27 cellular contexts compared by ENCODE assay signal in the genomic region with DNA sequence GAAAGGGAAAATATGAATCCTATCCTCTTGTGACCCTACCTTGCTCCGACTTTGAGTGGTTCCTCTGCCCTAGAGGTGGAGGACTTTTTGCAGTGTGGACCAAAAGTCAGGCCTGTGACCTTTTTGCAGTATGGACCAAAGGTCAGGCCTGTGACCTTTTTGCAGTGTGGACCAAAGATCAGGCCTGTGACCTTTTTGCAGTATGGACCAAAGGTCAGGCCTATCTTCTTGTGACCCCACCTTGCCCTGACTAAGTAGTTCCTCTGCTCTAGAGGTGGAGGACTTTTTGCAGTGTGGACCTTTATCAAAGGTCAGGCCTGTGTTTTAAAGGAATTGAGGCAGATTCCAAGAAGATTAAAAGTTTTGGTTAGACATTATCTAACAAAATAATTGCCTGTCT. TPM values are rescaled to one million over a fixed set of nuclear protein-coding genes. Genes with fewer than 3 reads are reported as not detected.
DNase-seq lines count a peak whose midpoint lies in the region; ATAC-seq, FAIRE-seq and TF ChIP-seq lines count a peak whose summit lies in the region.
"Had no signal": no experiment of that assay in that cellular context is flagged by ENCODE, and none has a peak within 500 bp of the region (broad histone marks: within the 10 kb centered on the region; RNA-seq: fewer than 3 reads in every experiment).

No MANE protein-coding gene starts in this region.

- DNase-seq in activated naive CD8-positive, alpha-beta T cell treated with anti-CD3 and anti-CD28 coated beads for 36 hours, result no peak
- DNase-seq in K562 (ENCODE audit: extremely low read depth in 1 of 4, low spot score in 3 of 4), result no peak
- no peak for DNase-seq in HepG2 (ENCODE audit: low spot score)
- DNase-seq in neural progenitor cell (ENCODE audit: low spot score), result no peak
- no peak for DNase-seq in immature natural killer cell
- no peak for DNase-seq in CD8-positive, alpha-beta T cell
- DNase-seq: 8988T; ACHN; AML-193; BE2C; Calu3; CD4-positive, alpha-beta T cell; COR-L47; DMS53; DMS79 treated with DMSO at 0.1 percent for 48 hours; GF-D8; GOT3; HFFc6 had no signal

- H2AFZ ChIP-seq in K562 (ENCODE audit: low read depth, low read length) (no peak overlapping the region), HepG2 (ENCODE audit: low read length) (no peak overlapping the region), neural progenitor cell (replicated peaks) (no peak overlapping the region)

- H3K79me2 ChIP-seq in K562 (ENCODE audit: control insufficient read depth, insufficient read depth, low read length), result peaks cover 16% of the 10 kb centered on the region; the same call in 1 of the 3 replicates
- H3K79me2 ChIP-seq in HepG2 (ENCODE audit: insufficient read depth, low read length), result peaks cover 59% of the 10 kb centered on the region
- peaks cover 32% of the 10 kb centered on the region for H3K79me2 ChIP-seq in neural progenitor cell (ENCODE audit: low read depth)

- H3K9me3 ChIP-seq in K562 (replicated peaks; ENCODE audit: control insufficient read depth, insufficient read depth, low read depth, low read length), result no peaks in the 10 kb centered on the region
- no peaks in the 10 kb centered on the region for H3K9me3 ChIP-seq in HepG2 (ENCODE audit: low read length)
- no peaks in the 10 kb centered on the region for H3K9me3 ChIP-seq in neural progenitor cell (ENCODE audit: low read depth)
- H3K9me3 ChIP-seq in CD8-positive, alpha-beta T cell (ENCODE audit: low read length), result no peaks in the 10 kb centered on the region
- H3K9me3 ChIP-seq: A549, BE2C, HAP-1 had no signal

- TF ChIP-seq CTCF in K562 (IDR thresholded peaks at IDR 0.05 in 2 of 3, conservative IDR thresholded peaks at IDR 0.05 in 1 of 3; ENCODE audit: insufficient read depth in 2 of 3, low read depth in 1 of 3, low read length in 3 of 3) (no peak), HepG2 (CRISPR knock-in tag; IDR thresholded peaks at IDR 0.05) (no peak), neural progenitor cell (IDR thresholded peaks at IDR 0.05) (no peak)
- no peak for TF ChIP-seq CTCF in CD8-positive, alpha-beta T cell (IDR thresholded peaks at IDR 0.05)

- no peaks in the 10 kb centered on the region for H3K9me1 ChIP-seq in K562 (ENCODE audit: control insufficient read depth, insufficient read depth, low read length)

- H3K4me2 ChIP-seq in K562 (ENCODE audit: insufficient read depth, low read length) (no peak overlapping the region), HepG2 (ENCODE audit: low read depth, low read length) (no peak overlapping the region), neural progenitor cell (no peak overlapping the region)
- H3K4me2 ChIP-seq: A549; BLaER1 treated with 17β-estradiol and CSF1 and Interleukin-3, amounts not matched to agents 10 nM and 100 nM had no signal

- in situ Hi-C loops in K562 (cut with MboI) (no loop called here), HepG2 (cut with HindIII; ENCODE audit: extremely low pct_ligation_motif_present, low pct_unique_long_range_greater_than_20kb) (no loop called here)

- peak; percentile 16; the same call in 1 of the 3 replicates for ATAC-seq in K562
- ATAC-seq in HepG2, result no peak
- peak; percentile 51 for ATAC-seq in stimulated activated memory B cell treated with anti-CD40 and anti-IgM and Interleukin-4, amounts not matched to agents 10 μg/mL and 1 μg/mL and 100 μg/mL, for 72 hours
- ATAC-seq in CD8-positive, alpha-beta T cell, result no peak
- ATAC-seq: A549 had no signal

- H3K4me1 ChIP-seq in K562 (replicated peaks in 1 of 2; ENCODE audit: control insufficient read depth in 2 of 2, insufficient read depth in 2 of 2, low read length in 2 of 2) (peaks cover 0 to 2% of the 10 kb centered on the region in 2 experiments; a peak in 2 of 5 replicates), HepG2 (ENCODE audit: insufficient read depth, low read length) (peaks cover 26% of the 10 kb centered on the region), neural progenitor cell (peaks cover 10% of the 10 kb centered on the region)
- no peaks in the 10 kb centered on the region for H3K4me1 ChIP-seq in CD8-positive, alpha-beta T cell (ENCODE audit: insufficient read depth, low read length)
- H3K4me1 ChIP-seq: BE2C had no signal

- H3K4me1 Mint-ChIP-seq in activated naive CD8-positive, alpha-beta T cell treated with anti-CD3 and anti-CD28 coated beads for 36 hours, result peaks cover 21% of the 10 kb centered on the region
- peaks cover 41% of the 10 kb centered on the region for H3K4me1 Mint-ChIP-seq in stimulated activated memory B cell treated with anti-CD40 and anti-IgM and Interleukin-4, amounts not matched to agents 10 μg/mL and 1 μg/mL and 100 μg/mL, for 72 hours
- H3K4me1 Mint-ChIP-seq in neural progenitor cell (peaks cover 4% of the 10 kb centered on the region), immature natural killer cell (peaks cover 16 to 49% of the 10 kb centered on the region in 2 donors)
- peaks cover 31% of the 10 kb centered on the region for H3K4me1 Mint-ChIP-seq in CD8-positive, alpha-beta T cell (ENCODE audit: low read depth)

- H3K27me3 ChIP-seq in K562 (ENCODE audit: control insufficient read depth in 2 of 2, insufficient read depth in 2 of 2, low read length in 2 of 2) (no peaks in the 10 kb centered on the region), HepG2 (ENCODE audit: control insufficient read depth in 1 of 2, insufficient read depth in 2 of 2, low read length in 2 of 2) (no peaks in the 10 kb centered on the region), neural progenitor cell (no peaks in the 10 kb centered on the region)
- H3K27me3 ChIP-seq in CD8-positive, alpha-beta T cell (ENCODE audit: insufficient read depth, low read length), result no peaks in the 10 kb centered on the region
- H3K27me3 ChIP-seq: BE2C; BLaER1 treated with 17β-estradiol and CSF1 and Interleukin-3, amounts not matched to agents 10 nM and 100 nM had no signal

- POLR2A ChIA-PET in K562 (lab: Yijun Ruan, JAX), result no interaction called here
- POLR2A ChIA-PET in HepG2 (lab: Yijun Ruan, JAX), result no interaction called here
- POLR2A ChIA-PET in CD8-positive, alpha-beta T cell (lab: Charles Lee), result no interaction called here

- CTCF ChIA-PET in K562 (lab: Yijun Ruan, JAX; ENCODE audit: low intra/inter-chr PET ratio), result no interaction called here
- CTCF ChIA-PET in HepG2 (lab: Yijun Ruan, JAX; ENCODE audit: low intra/inter-chr PET ratio, low total read pairs), result no interaction called here
- CTCF ChIA-PET in CD8-positive, alpha-beta T cell (lab: Charles Lee), result no interaction called here

- H3K9me3 Mint-ChIP-seq in activated naive CD8-positive, alpha-beta T cell treated with anti-CD3 and anti-CD28 coated beads for 36 hours, result no peaks in the 10 kb centered on the region
- no peaks in the 10 kb centered on the region for H3K9me3 Mint-ChIP-seq in stimulated activated memory B cell treated with anti-CD40 and anti-IgM and Interleukin-4, amounts not matched to agents 10 μg/mL and 1 μg/mL and 100 μg/mL, for 72 hours
- H3K9me3 Mint-ChIP-seq in neural progenitor cell (peaks cover 26% of the 10 kb centered on the region), immature natural killer cell (no peaks in the 10 kb centered on the region)
- H3K9me3 Mint-ChIP-seq in CD8-positive, alpha-beta T cell, result no peaks in the 10 kb centered on the region
- H3K9me3 Mint-ChIP-seq: CD4-positive, alpha-beta T cell; HFFc6 had no signal

- no peak overlapping the region for H3K9ac ChIP-seq in K562 (ENCODE audit: insufficient read depth in 1 of 2, low read depth in 2 of 2, low read length in 2 of 2)
- H3K9ac ChIP-seq in HepG2 (ENCODE audit: insufficient read depth, low read depth, low read length), result no peak overlapping the region
- no peak overlapping the region for H3K9ac ChIP-seq in neural progenitor cell
- H3K9ac ChIP-seq: BLaER1 treated with 17β-estradiol and CSF1 and Interleukin-3, amounts not matched to agents 10 nM and 100 nM had no signal

- peaks cover 27% of the 10 kb centered on the region for H3K36me3 Mint-ChIP-seq in activated naive CD8-positive, alpha-beta T cell treated with anti-CD3 and anti-CD28 coated beads for 36 hours
- peaks cover 25% of the 10 kb centered on the region for H3K36me3 Mint-ChIP-seq in stimulated activated memory B cell treated with anti-CD40 and anti-IgM and Interleukin-4, amounts not matched to agents 10 μg/mL and 1 μg/mL and 100 μg/mL, for 72 hours
- peaks cover 28% of the 10 kb centered on the region for H3K36me3 Mint-ChIP-seq in neural progenitor cell
- peaks cover 0 to 10% (median 6%) of the 10 kb centered on the region in 3 donors for H3K36me3 Mint-ChIP-seq in immature natural killer cell
- peaks cover 13% of the 10 kb centered on the region for H3K36me3 Mint-ChIP-seq in CD8-positive, alpha-beta T cell

- H3K4me3 ChIP-seq in K562 (no peak overlapping the region), HepG2 (replicated peaks in 1 of 3; ENCODE audit: insufficient read depth in 1 of 3, low read depth in 2 of 3, low read length in 3 of 3) (no peak overlapping the region), neural progenitor cell (no peak overlapping the region)
- no peak overlapping the region for H3K4me3 ChIP-seq in CD8-positive, alpha-beta T cell (ENCODE audit: low read depth, low read length)
- H3K4me3 ChIP-seq: A549; BLaER1 treated with 17β-estradiol and CSF1 and Interleukin-3, amounts not matched to agents 10 nM and 100 nM; HAP-1 had no signal

- no peaks in the 10 kb centered on the region for H3F3A ChIP-seq in neural progenitor cell (ENCODE audit: low read depth)

- no peaks in the 10 kb centered on the region for H3K27me3 Mint-ChIP-seq in activated naive CD8-positive, alpha-beta T cell treated with anti-CD3 and anti-CD28 coated beads for 36 hours
- H3K27me3 Mint-ChIP-seq in stimulated activated memory B cell treated with anti-CD40 and anti-IgM and Interleukin-4, amounts not matched to agents 10 μg/mL and 1 μg/mL and 100 μg/mL, for 72 hours, result no peaks in the 10 kb centered on the region
- H3K27me3 Mint-ChIP-seq in neural progenitor cell (ENCODE audit: insufficient read depth, low read depth) (peaks cover 3% of the 10 kb centered on the region), immature natural killer cell (ENCODE audit: low read depth in 3 of 3) (peaks cover 0 to 1% (median 0%) of the 10 kb centered on the region in 3 donors)
- H3K27me3 Mint-ChIP-seq in CD8-positive, alpha-beta T cell (ENCODE audit: low read depth), result no peaks in the 10 kb centered on the region
- H3K27me3 Mint-ChIP-seq: CD4-positive, alpha-beta T cell had no signal

- H4K20me1 ChIP-seq in K562 (replicated peaks; ENCODE audit: control insufficient read depth, insufficient read depth, low read length) (peaks cover 4% of the 10 kb centered on the region; the same call in 1 of the 2 replicates), HepG2 (ENCODE audit: insufficient read depth, low read length) (no peaks in the 10 kb centered on the region), neural progenitor cell (ENCODE audit: low read depth) (no peaks in the 10 kb centered on the region)

- intact Hi-C loops in K562 (cut with micrococcal nuclease) (no loop called here), HepG2 (cut with micrococcal nuclease; ENCODE audit: unreplicated experiment) (no loop called here)
- intact Hi-C loops in CD8-positive, alpha-beta T cell (cut with DNase I, micrococcal nuclease), result no loop called here

- WGBS in K562 (ENCODE audit: insufficient coverage, low coverage, missing lambda C conversion rate), result 50% methylated on average over 1 of the region's 1 CpG
- 72% methylated on average over 1 of the region's 1 CpG for WGBS in HepG2 (ENCODE audit: low lambda C conversion rate)

- 0 out of 3 replicates have a peak, but pooled peaks cover 2% of the 10 kb centered on the region for H3K36me3 ChIP-seq in K562 (ENCODE audit: control insufficient read depth, insufficient read depth, low read length)
- no peaks in the 10 kb centered on the region; a peak in 1 of 5 replicates for H3K36me3 ChIP-seq in HepG2 (replicated peaks in 1 of 2; ENCODE audit: control insufficient read depth in 1 of 2, insufficient read depth in 2 of 2, low read length in 2 of 2)
- no peaks in the 10 kb centered on the region for H3K36me3 ChIP-seq in neural progenitor cell
- H3K36me3 ChIP-seq in CD8-positive, alpha-beta T cell (ENCODE audit: insufficient read depth, low read length), result no peaks in the 10 kb centered on the region
- H3K36me3 ChIP-seq: BE2C had no signal

- TF ChIP-seq EP300 in K562 (IDR thresholded peaks at IDR 0.05; ENCODE audit: low read length) (no peak), HepG2 (IDR thresholded peaks at IDR 0.05; ENCODE audit: low read depth in 2 of 2, low read length in 2 of 2) (no peak), HepG2 (CRISPR knock-in tag; IDR thresholded peaks at IDR 0.05; ENCODE audit: borderline replicate concordance) (no peak)

- no peak overlapping the region for H3K4me3 Mint-ChIP-seq in activated naive CD8-positive, alpha-beta T cell treated with anti-CD3 and anti-CD28 coated beads for 36 hours
- no peak overlapping the region for H3K4me3 Mint-ChIP-seq in stimulated activated memory B cell treated with anti-CD40 and anti-IgM and Interleukin-4, amounts not matched to agents 10 μg/mL and 1 μg/mL and 100 μg/mL, for 72 hours
- H3K4me3 Mint-ChIP-seq in neural progenitor cell (no peak overlapping the region), immature natural killer cell (no peak overlapping the region)
- H3K4me3 Mint-ChIP-seq in CD8-positive, alpha-beta T cell, result no peak overlapping the region
- H3K4me3 Mint-ChIP-seq: CD14-positive monocyte; CD4-positive, alpha-beta T cell; HFFc6 had no signal

- TF ChIP-seq POLR2A in K562 (conservative IDR thresholded peaks at IDR 0.05), result no peak
- TF ChIP-seq POLR2A in HepG2 (IDR thresholded peaks at IDR 0.05; ENCODE audit: insufficient read depth in 1 of 2, low read depth in 2 of 2, low read length in 2 of 2), result no peak

- no peak for FAIRE-seq in K562 (lab: Jason Lieb, UNC)
- no peak for FAIRE-seq in HepG2 (lab: Jason Lieb, UNC)
- FAIRE-seq: A549, GM12891, GM18507, H54 had no signal

- peak overlapping the region; percentile 36 for H3K27ac Mint-ChIP-seq in activated naive CD8-positive, alpha-beta T cell treated with anti-CD3 and anti-CD28 coated beads for 36 hours
- H3K27ac Mint-ChIP-seq in stimulated activated memory B cell treated with anti-CD40 and anti-IgM and Interleukin-4, amounts not matched to agents 10 μg/mL and 1 μg/mL and 100 μg/mL, for 72 hours, result no peak overlapping the region
- H3K27ac Mint-ChIP-seq in neural progenitor cell (no peak overlapping the region), immature natural killer cell (no peak overlapping the region)
- no peak overlapping the region for H3K27ac Mint-ChIP-seq in CD8-positive, alpha-beta T cell
- H3K27ac Mint-ChIP-seq: CD4-positive, alpha-beta T cell; HFFc6 had no signal

- no peak for TF ChIP-seq RAD21 in K562 (CRISPR knock-in tag; conservative IDR thresholded peaks at IDR 0.05 in 1 of 2, IDR thresholded peaks at IDR 0.05 in 1 of 2)
- no peak for TF ChIP-seq RAD21 in HepG2 (CRISPR knock-in tag; IDR thresholded peaks at IDR 0.05)

- H3K27ac ChIP-seq in K562 (ENCODE audit: extremely low read depth, low read depth, low read length) (no peak overlapping the region), HepG2 (ENCODE audit: extremely low read length, insufficient read depth, low read length) (no peak overlapping the region), neural progenitor cell (no peak overlapping the region)
- no peak overlapping the region for H3K27ac ChIP-seq in CD8-positive, alpha-beta T cell (ENCODE audit: low read depth, low read length)
- H3K27ac ChIP-seq: A549; BLaER1 treated with 17β-estradiol and CSF1 and Interleukin-3, amounts not matched to agents 10 nM and 100 nM had no signal

- BruUV-seq in K562 (replicated peaks; lab: Mats Ljungman, UMichigan) (no TSS peak), HepG2 (replicated peaks; lab: Mats Ljungman, UMichigan) (no TSS peak)

RNA-seq across cellular contexts. Expression of a gene that starts 10.9 kb away (rescaled TPM):
- total RNA-seq in activated naive CD8-positive, alpha-beta T cell treated with anti-CD3 and anti-CD28 coated beads for 36 hours, result not detected
- not detected in 2 replicates for total RNA-seq in K562 (2011; cell fraction: chromatin; rRNA removed; ENCODE audit: low replicate concordance)
- not detected in 2 replicates for total RNA-seq in K562 (2011; cell fraction: nucleolus; rRNA removed)
- total RNA-seq in K562 (2011; cell fraction: nucleoplasm; rRNA removed), result 0.15 TPM in 1 of 2 replicates, not detected in the other
- 0.05 and 0.16 TPM in 2 replicates for total RNA-seq in K562 (2014; rRNA removed)
- total RNA-seq in K562 (2014; rRNA removed; fragmentation: Illumina TruSeq; extraction: Trizol), result 0.06 TPM in 1 of 2 replicates, not detected in the other
- total RNA-seq in K562 (2015; rRNA removed; fragmentation: Illumina TruSeq; extraction: Trizol), result 0.08 and 0.14 TPM in 2 replicates
- 0.04 and 0.09 TPM in 2 replicates for total RNA-seq in K562 (2021)
- polyA plus RNA-seq in K562 (2011; rRNA removed), result not detected in 2 replicates
- polyA plus RNA-seq in K562 (2011; cell fraction: cytosol; rRNA removed), result not detected in 2 replicates
- not detected in 2 replicates for polyA plus RNA-seq in K562 (2011; cell fraction: nucleus; rRNA removed)
- 0.34 and 1.7 TPM in 2 replicates for polyA plus RNA-seq in K562 (2012)
- 0.04 and 0.10 TPM in 2 replicates for polyA plus RNA-seq in K562 (2014; fragmentation: Illumina TruSeq; extraction: Trizol)
- under 1 TPM; 0.07 to 0.10 TPM for polyA plus RNA-seq in K562 (2014; fragmentation: Nextera tagmentation; extraction: Ambion mirVana)
- 0.05 TPM in 2 replicates for polyA plus RNA-seq in K562 (2014; rRNA removed)
- polyA minus RNA-seq in K562 (2011; rRNA and poly(A)+ RNA removed), result not detected in 2 replicates
- not detected in 2 replicates for polyA minus RNA-seq in K562 (2011; cell fraction: cytosol; rRNA and poly(A)+ RNA removed)
- not detected in 2 replicates for polyA minus RNA-seq in K562 (2011; cell fraction: nucleus; rRNA and poly(A)+ RNA removed)
- not detected in 2 replicates for total RNA-seq in HepG2 (2016; rRNA removed; fragmentation: Illumina TruSeq; extraction: Trizol)
- not detected in 2 replicates for total RNA-seq in HepG2 (2016; cell fraction: cytosol; rRNA removed; fragmentation: Illumina TruSeq; extraction: Trizol; ENCODE audit: low read depth)
- total RNA-seq in HepG2 (2016; cell fraction: insoluble cytoplasmic fraction; rRNA removed; fragmentation: Illumina TruSeq; extraction: Trizol), result not detected in 2 replicates
- total RNA-seq in HepG2 (2016; cell fraction: membrane; rRNA removed; fragmentation: Illumina TruSeq; extraction: Trizol), result not detected in 2 replicates
- not detected in 2 replicates for total RNA-seq in HepG2 (2016; cell fraction: nucleus; rRNA removed; fragmentation: Illumina TruSeq; extraction: Trizol)
- not detected in 2 replicates for polyA plus RNA-seq in HepG2 (2011; rRNA removed)
- polyA plus RNA-seq in HepG2 (2011; cell fraction: cytosol; rRNA removed), result not detected in 2 replicates
- not detected in 2 replicates for polyA plus RNA-seq in HepG2 (2011; cell fraction: nucleus; rRNA removed)
- polyA plus RNA-seq in HepG2 (2012), result 0.07 TPM in 1 of 2 replicates, not detected in the other
- not detected in 2 replicates for polyA plus RNA-seq in HepG2 (2016; cell fraction: cytosol; fragmentation: Illumina TruSeq; extraction: Trizol; ENCODE audit: low read depth)
- not detected in 2 replicates for polyA plus RNA-seq in HepG2 (2016; cell fraction: insoluble cytoplasmic fraction; fragmentation: Illumina TruSeq; extraction: Trizol; ENCODE audit: low read depth)
- not detected in 2 replicates for polyA plus RNA-seq in HepG2 (2016; cell fraction: membrane; fragmentation: Illumina TruSeq; extraction: Trizol; ENCODE audit: low read depth)
- polyA plus RNA-seq in HepG2 (2016; cell fraction: nucleus; fragmentation: Illumina TruSeq; extraction: Trizol; ENCODE audit: insufficient read depth, low read depth), result not detected in 2 replicates
- not detected in 2 replicates for polyA minus RNA-seq in HepG2 (2011; rRNA and poly(A)+ RNA removed; ENCODE audit: low replicate concordance)
- not detected in 2 replicates for polyA minus RNA-seq in HepG2 (2011; cell fraction: cytosol; rRNA and poly(A)+ RNA removed)
- not detected in 2 replicates for polyA minus RNA-seq in HepG2 (2011; cell fraction: nucleus; rRNA and poly(A)+ RNA removed)
- total RNA-seq in neural progenitor cell (ENCODE audit: low replicate concordance), result not detected in 2 replicates
- polyA plus RNA-seq in immature natural killer cell, result under 1 TPM in 1 of 3 donors, not detected in 2; 0.09 TPM
- total RNA-seq in CD8-positive, alpha-beta T cell, result not detected
- total RNA-seq: Calu3; CD4-positive, alpha-beta T cell; Daoy; HFFc6 had no signal
- polyA plus RNA-seq: A549 had no signal

RNA-seq across cellular contexts. Expression of a gene that starts 28.7 kb away (rescaled TPM):
- 10 to 100 TPM; 15.2 to 15.9 TPM for total RNA-seq in activated naive CD8-positive, alpha-beta T cell treated with anti-CD3 and anti-CD28 coated beads for 36 hours
- 4.2 and 16.1 TPM in 2 replicates for total RNA-seq in K562 (2011; cell fraction: chromatin; rRNA removed; ENCODE audit: low replicate concordance)
- 2.2 and 3.4 TPM in 2 replicates for total RNA-seq in K562 (2011; cell fraction: nucleolus; rRNA removed)
- total RNA-seq in K562 (2011; cell fraction: nucleoplasm; rRNA removed), result 9.5 and 15.3 TPM in 2 replicates
- 10.1 and 11.7 TPM in 2 replicates for total RNA-seq in K562 (2014; rRNA removed)
- total RNA-seq in K562 (2014; rRNA removed; fragmentation: Illumina TruSeq; extraction: Trizol), result 21.5 and 23.7 TPM in 2 replicates
- total RNA-seq in K562 (2015; rRNA removed; fragmentation: Illumina TruSeq; extraction: Trizol), result 12.1 and 13.0 TPM in 2 replicates
- 23.0 and 24.8 TPM in 2 replicates for total RNA-seq in K562 (2021)
- polyA plus RNA-seq in K562 (2011; rRNA removed), result 7.1 and 8.9 TPM in 2 replicates
- 1.7 and 3.4 TPM in 2 replicates for polyA plus RNA-seq in K562 (2011; cell fraction: cytosol; rRNA removed)
- 2.4 and 3.3 TPM in 2 replicates for polyA plus RNA-seq in K562 (2011; cell fraction: nucleus; rRNA removed)
- polyA plus RNA-seq in K562 (2012), result 12.6 and 15.8 TPM in 2 replicates
- 14.5 and 15.2 TPM in 2 replicates for polyA plus RNA-seq in K562 (2014; fragmentation: Illumina TruSeq; extraction: Trizol)
- polyA plus RNA-seq in K562 (2014; fragmentation: Nextera tagmentation; extraction: Ambion mirVana), result 1 to 10 TPM; 5.5 to 7.2 TPM
- polyA plus RNA-seq in K562 (2014; rRNA removed), result 7.7 and 8.7 TPM in 2 replicates
- 13.3 and 17.7 TPM in 2 replicates for polyA minus RNA-seq in K562 (2011; rRNA and poly(A)+ RNA removed)
- polyA minus RNA-seq in K562 (2011; cell fraction: cytosol; rRNA and poly(A)+ RNA removed), result 7.8 and 8.5 TPM in 2 replicates
- polyA minus RNA-seq in K562 (2011; cell fraction: nucleus; rRNA and poly(A)+ RNA removed), result 2.8 and 5.9 TPM in 2 replicates
- 9.5 and 10.2 TPM in 2 replicates for total RNA-seq in HepG2 (2016; rRNA removed; fragmentation: Illumina TruSeq; extraction: Trizol)
- total RNA-seq in HepG2 (2016; cell fraction: cytosol; rRNA removed; fragmentation: Illumina TruSeq; extraction: Trizol; ENCODE audit: low read depth), result 7.2 and 7.8 TPM in 2 replicates
- total RNA-seq in HepG2 (2016; cell fraction: insoluble cytoplasmic fraction; rRNA removed; fragmentation: Illumina TruSeq; extraction: Trizol), result 8.5 and 9.8 TPM in 2 replicates
- total RNA-seq in HepG2 (2016; cell fraction: membrane; rRNA removed; fragmentation: Illumina TruSeq; extraction: Trizol), result 10.2 and 12.9 TPM in 2 replicates
- total RNA-seq in HepG2 (2016; cell fraction: nucleus; rRNA removed; fragmentation: Illumina TruSeq; extraction: Trizol), result 12.8 and 14.5 TPM in 2 replicates
- polyA plus RNA-seq in HepG2 (2011; rRNA removed), result 2.5 and 2.7 TPM in 2 replicates
- 1.2 and 1.9 TPM in 2 replicates for polyA plus RNA-seq in HepG2 (2011; cell fraction: cytosol; rRNA removed)
- polyA plus RNA-seq in HepG2 (2011; cell fraction: nucleus; rRNA removed), result 1.6 and 2.3 TPM in 2 replicates
- polyA plus RNA-seq in HepG2 (2012), result 6.0 and 6.5 TPM in 2 replicates
- 11.0 and 14.0 TPM in 2 replicates for polyA plus RNA-seq in HepG2 (2016; cell fraction: cytosol; fragmentation: Illumina TruSeq; extraction: Trizol; ENCODE audit: low read depth)
- polyA plus RNA-seq in HepG2 (2016; cell fraction: insoluble cytoplasmic fraction; fragmentation: Illumina TruSeq; extraction: Trizol; ENCODE audit: low read depth), result 10.4 and 11.8 TPM in 2 replicates
- polyA plus RNA-seq in HepG2 (2016; cell fraction: membrane; fragmentation: Illumina TruSeq; extraction: Trizol; ENCODE audit: low read depth), result 13.1 and 14.3 TPM in 2 replicates
- 15.6 and 18.1 TPM in 2 replicates for polyA plus RNA-seq in HepG2 (2016; cell fraction: nucleus; fragmentation: Illumina TruSeq; extraction: Trizol; ENCODE audit: insufficient read depth, low read depth)
- 1.7 and 2.9 TPM in 2 replicates for polyA minus RNA-seq in HepG2 (2011; rRNA and poly(A)+ RNA removed; ENCODE audit: low replicate concordance)
- 2.0 and 5.2 TPM in 2 replicates for polyA minus RNA-seq in HepG2 (2011; cell fraction: cytosol; rRNA and poly(A)+ RNA removed)
- polyA minus RNA-seq in HepG2 (2011; cell fraction: nucleus; rRNA and poly(A)+ RNA removed), result 10.0 and 11.2 TPM in 2 replicates
- total RNA-seq in neural progenitor cell (ENCODE audit: low replicate concordance), result 5.4 and 7.8 TPM in 2 replicates
- 1 to 10 TPM; 2.7 to 4.6 (median 4.0) TPM for polyA plus RNA-seq in immature natural killer cell
- total RNA-seq in CD8-positive, alpha-beta T cell, result 1 to 10 TPM; 4.7 to 5.4 TPM

Comparison
In these comparisons a context has a peak if more than half of its experiments do, and no peak if none do; other contexts are left out.
1. ATAC-seq: peak in K562 (single experiment) and stimulated activated memory B cell treated with anti-CD40 and anti-IgM and Interleukin-4, amounts not matched to agents 10 μg/mL and 1 μg/mL and 100 μg/mL, for 72 hours (single experiment); none in HepG2 (single experiment) and CD8-positive, alpha-beta T cell (single experiment).